In genomic region chr1:47435506-47436303, GRCh38 we compare ENCODE assay signal across 8 cellular contexts. TPM values are rescaled to one million over a fixed set of nuclear protein-coding genes. Genes with fewer than 3 reads are reported as not detected.
DNase-seq lines count a peak whose midpoint lies in the region; ATAC-seq and TF ChIP-seq lines count a peak whose summit lies in the region.

No MANE protein-coding gene starts in this region.

- no peaks in the 10 kb centered on the region for H3K4me1 ChIP-seq in HEK293 (ENCODE audit: control insufficient read depth, insufficient read depth, low read length)
- peaks cover 40% of the 10 kb centered on the region for H3K4me1 ChIP-seq in muscle layer of colon (ENCODE audit: insufficient read depth, low read length)
- H3K4me1 ChIP-seq in right cardiac atrium (ENCODE audit: control insufficient read depth, insufficient read depth, low read length): no peaks in the 10 kb centered on the region

- H3K4me1 Mint-ChIP-seq in CD4-positive, alpha-beta T cell (ENCODE audit: low read depth): peaks cover 45% of the 10 kb centered on the region
- H3K4me1 Mint-ChIP-seq in activated T-helper 17 cell treated with anti-CD3 and anti-CD28 coated beads, Interleukin-2, amount 50 U/mL, for 72 hours: peaks cover 9% of the 10 kb centered on the region

- no peak for ATAC-seq in CD4-positive, alpha-beta T cell (ENCODE audit: poor library complexity)
- ATAC-seq in activated T-helper 17 cell treated with anti-CD3 and anti-CD28 coated beads, Interleukin-2, amount 50 U/mL, for 72 hours (replicated peaks): no peak
- ATAC-seq in right cardiac atrium (no peak), GM18505 (IDR thresholded peaks at IDR 0.05; ENCODE audit: unreplicated experiment) (no peak)

- TF ChIP-seq POLR2A in GM18505 (IDR thresholded peaks at IDR 0.05; ENCODE audit: borderline replicate concordance, extremely low read depth, insufficient read depth, insufficient read length): no peak

- H3K36me3 ChIP-seq in HEK293 (ENCODE audit: control insufficient read depth in 2 of 2, insufficient read depth in 1 of 2, low read length in 2 of 2) (peaks cover 4 to 43% of the 10 kb centered on the region in 2 experiments; a peak in 1 of 3 replicates), muscle layer of colon (ENCODE audit: insufficient read depth, low read length) (no peaks in the 10 kb centered on the region)

- no peak overlapping the region for H3K27ac ChIP-seq in CD4-positive, alpha-beta T cell (ENCODE audit: low read depth, low read length)
- H3K27ac ChIP-seq in HEK293 (ENCODE audit: extremely low read depth, low read depth, low read length) (no peak overlapping the region), muscle layer of colon (ENCODE audit: low read depth, low read length) (no peak overlapping the region), right cardiac atrium (ENCODE audit: low read length) (no peak overlapping the region)

- no peaks in the 10 kb centered on the region for H3K9me3 ChIP-seq in CD4-positive, alpha-beta T cell (ENCODE audit: control insufficient read depth, low read length)
- H3K9me3 ChIP-seq in HEK293 (ENCODE audit: control insufficient read depth, insufficient read depth, low read depth, low read length): no peaks in the 10 kb centered on the region
- no peaks in the 10 kb centered on the region for H3K9me3 ChIP-seq in muscle layer of colon (ENCODE audit: low read length)
- no peaks in the 10 kb centered on the region for H3K9me3 ChIP-seq in right cardiac atrium (ENCODE audit: control insufficient read depth, low read length)

- H3K36me3 Mint-ChIP-seq in CD4-positive, alpha-beta T cell (ENCODE audit: low read depth): no peaks in the 10 kb centered on the region
- peaks cover 25% of the 10 kb centered on the region for H3K36me3 Mint-ChIP-seq in activated T-helper 17 cell treated with anti-CD3 and anti-CD28 coated beads, Interleukin-2, amount 50 U/mL, for 72 hours (ENCODE audit: low read depth)

- in situ Hi-C loops in GM13977 (cut with MboI; ENCODE audit: low pct_unique_long_range_greater_than_20kb, low sequenced_read_pairs, unreplicated experiment): no loop called here

- peak overlapping the region; percentile 93 for H3K4me3 Mint-ChIP-seq in CD4-positive, alpha-beta T cell
- peak overlapping the region; percentile 97 for H3K4me3 Mint-ChIP-seq in activated T-helper 17 cell treated with anti-CD3 and anti-CD28 coated beads, Interleukin-2, amount 50 U/mL, for 72 hours

- peak overlapping the region; percentile 84 for H3K27ac Mint-ChIP-seq in CD4-positive, alpha-beta T cell
- peak overlapping the region; percentile 91 for H3K27ac Mint-ChIP-seq in activated T-helper 17 cell treated with anti-CD3 and anti-CD28 coated beads, Interleukin-2, amount 50 U/mL, for 72 hours

- POLR2A ChIA-PET in CD4-positive, alpha-beta T cell (lab: Charles Lee): no interaction called here
- POLR2A ChIA-PET in HEK293 (lab: Yijun Ruan, JAX): interaction anchor here (0.6 to 3.1 kb wide), 9 partner anchors 8 to 292 kb away, joined by 3 to 26 read pairs (median 4); partner anchors contain the start of gene STIL

- CTCF ChIA-PET in CD4-positive, alpha-beta T cell (lab: Charles Lee): interaction anchor here (1.0 to 3.6 kb wide), 7 partner anchors 11 to 291 kb away, joined by 3 to 20 read pairs (median 8); partner anchors contain the start of gene CMPK1
- CTCF ChIA-PET in HEK293 (lab: Yijun Ruan, JAX): interaction anchor here (0.6 to 9.7 kb wide), 45 partner anchors 11 to 318 kb away, joined by 3 to 120 read pairs (median 4); no protein-coding TSS in a partner anchor

- H3K9me3 Mint-ChIP-seq in CD4-positive, alpha-beta T cell: no peaks in the 10 kb centered on the region
- no peaks in the 10 kb centered on the region for H3K9me3 Mint-ChIP-seq in activated T-helper 17 cell treated with anti-CD3 and anti-CD28 coated beads, Interleukin-2, amount 50 U/mL, for 72 hours

- H3K4me3 ChIP-seq in HEK293 (ENCODE audit: low read depth, low read length): no peak overlapping the region
- H3K4me3 ChIP-seq in muscle layer of colon (ENCODE audit: low read depth in 1 of 2, low read length in 2 of 2): peak overlapping the region; percentile 4 to 47
- no peak overlapping the region for H3K4me3 ChIP-seq in right cardiac atrium (ENCODE audit: low read length)

- no peak overlapping the region for H3K9ac ChIP-seq in muscle layer of colon (ENCODE audit: low read length)

- peaks cover 47% of the 10 kb centered on the region for H3K27me3 ChIP-seq in CD4-positive, alpha-beta T cell (ENCODE audit: control insufficient read depth, insufficient read depth, low read length)
- H3K27me3 ChIP-seq in muscle layer of colon (ENCODE audit: control insufficient read depth in 1 of 2, insufficient read depth in 2 of 2, low read length in 2 of 2) (peaks cover 65 to 96% of the 10 kb centered on the region in 2 donors), right cardiac atrium (ENCODE audit: control insufficient read depth, insufficient read depth) (no peaks in the 10 kb centered on the region)

- DNase-seq in CD4-positive, alpha-beta T cell: no peak
- DNase-seq in RPMI8226: no peak
- no peak for DNase-seq in right cardiac atrium
- no peak for DNase-seq in GM13977 (ENCODE audit: low spot score)

- H3K27me3 Mint-ChIP-seq in CD4-positive, alpha-beta T cell: peaks cover 61% of the 10 kb centered on the region
- H3K27me3 Mint-ChIP-seq in activated T-helper 17 cell treated with anti-CD3 and anti-CD28 coated beads, Interleukin-2, amount 50 U/mL, for 72 hours: no peaks in the 10 kb centered on the region

- intact Hi-C loops in CD4-positive, alpha-beta T cell (cut with DNase I, micrococcal nuclease): loop anchor here (5.0 to 10.0 kb wide), 4 partner anchors 121 to 711 kb away; partner anchors contain the start of gene STIL (in 2 of the 2)
- intact Hi-C loops in right cardiac atrium (cut with DNase I): loop anchor here in 3 of 4 donors (5.0 to 10.0 kb wide), 4 partner anchors 251 to 292 kb away; no protein-coding TSS in a partner anchor

- no peak for TF ChIP-seq CTCF in CD4-positive, alpha-beta T cell (IDR thresholded peaks at IDR 0.05)
- TF ChIP-seq CTCF in HEK293 (tag by site-specific recombination; IDR thresholded peaks at IDR 0.05) (no peak), GM13977 (IDR thresholded peaks at IDR 0.05; ENCODE audit: extremely low read depth, insufficient read depth, missing control alignments) (no peak)

- WGBS in right cardiac atrium: 64% methylated on average over 6 of the region's 6 CpGs

TF ChIP-seq in HEK293, 187 proteins besides CTCF, POLR2A, EP300 and RAD21 (continues in another document):
- TF ChIP-seq KLF1 (tag by site-specific recombination; IDR thresholded peaks at IDR 0.05) (no peak), BCL11A (tag by site-specific recombination; IDR thresholded peaks at IDR 0.05; ENCODE audit: low read depth) (no peak), ZNF449 (tag by site-specific recombination; IDR thresholded peaks at IDR 0.05) (no peak), ZBTB1 (tag by site-specific recombination; IDR thresholded peaks at IDR 0.05) (no peak), REST (tag by site-specific recombination; IDR thresholded peaks at IDR 0.05) (peak; percentile 74), GLIS1 (tag by site-specific recombination; IDR thresholded peaks at IDR 0.05) (0 out of 2 replicates have a peak, but pooled peaks have one; percentile 17)

RNA-seq across cellular contexts. Expression of gene FOXD2, which starts 2.1 kb away (rescaled TPM):
- under 1 TPM; 0.22 to 0.34 TPM for total RNA-seq in CD4-positive, alpha-beta T cell
- under 1 TPM; 0.19 to 0.29 TPM for total RNA-seq in activated T-helper 17 cell treated with anti-CD3 and anti-CD28 coated beads, Interleukin-2, amount 50 U/mL, for 72 hours
- total RNA-seq in right cardiac atrium: under 1 TPM in 2 of 4 donors, not detected in 2; 0.06 to 0.08 TPM
- 0.05 TPM for polyA plus RNA-seq in right cardiac atrium

RNA-seq across cellular contexts. Expression of gene FOXE3, which starts 19.6 kb away (rescaled TPM):
- not detected for total RNA-seq in CD4-positive, alpha-beta T cell
- not detected for total RNA-seq in activated T-helper 17 cell treated with anti-CD3 and anti-CD28 coated beads, Interleukin-2, amount 50 U/mL, for 72 hours
- total RNA-seq in right cardiac atrium: not detected
- polyA plus RNA-seq in right cardiac atrium: not detected

Comparison
In these comparisons a context has a peak if more than half of its experiments do, and no peak if none do; other contexts are left out.
1. H3K4me3 ChIP-seq: peak in muscle layer of colon (2 of 2); none in HEK293 (single experiment) and right cardiac atrium (single experiment).